In the genomic region with DNA sequence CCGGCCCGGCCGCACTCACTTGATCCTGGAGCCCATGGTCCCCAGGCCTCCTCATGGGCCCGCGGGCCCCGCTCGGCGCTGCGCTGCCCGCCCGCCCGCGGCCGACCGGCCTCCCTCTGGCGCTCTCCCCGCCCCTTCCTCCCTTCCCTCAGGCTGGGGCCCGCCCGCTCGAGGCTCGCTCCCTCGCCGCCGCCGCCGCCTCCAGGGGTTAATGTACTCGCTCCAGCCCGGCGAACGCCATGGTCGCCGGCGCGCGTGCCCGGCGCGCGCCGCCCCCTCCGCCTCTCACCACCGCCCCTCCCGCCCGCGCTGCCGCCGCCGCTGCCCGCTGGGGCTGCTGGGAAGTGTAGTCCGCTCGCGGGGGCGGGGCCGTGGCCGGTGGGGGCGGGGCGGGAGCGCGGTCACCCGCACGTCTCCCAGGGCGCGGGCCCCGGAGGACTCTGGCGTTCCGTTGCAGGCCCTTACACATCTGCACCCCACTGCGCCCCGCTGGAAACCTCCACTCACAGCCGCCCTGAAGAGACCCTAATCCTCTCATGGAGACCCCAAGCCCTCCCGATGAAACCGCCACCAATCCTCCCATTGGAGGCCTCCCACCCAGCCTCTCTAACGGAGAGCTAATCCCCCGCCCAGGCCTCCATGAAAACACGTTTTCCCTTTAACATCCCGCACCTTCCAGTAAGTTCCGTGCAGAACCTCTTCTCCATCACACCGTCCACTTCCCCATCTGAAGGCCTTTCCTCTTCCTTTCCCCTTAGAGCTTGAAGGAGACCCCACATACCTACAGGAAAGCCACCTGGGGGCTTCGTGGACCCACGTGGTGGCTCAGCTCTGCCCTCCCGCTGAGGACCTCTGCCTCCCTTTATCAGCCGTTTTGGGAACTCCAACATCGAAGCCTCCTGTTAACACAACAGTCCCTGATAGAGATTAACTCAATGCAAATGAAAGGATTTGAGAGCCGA, we compare ENCODE assay signal across 8 cellular contexts. TPM values are rescaled to one million over a fixed set of nuclear protein-coding genes. Genes with fewer than 3 reads are reported as not detected.
DNase-seq lines count a peak whose midpoint lies in the region; ATAC-seq and TF ChIP-seq lines count a peak whose summit lies in the region.

A gene with protein sequence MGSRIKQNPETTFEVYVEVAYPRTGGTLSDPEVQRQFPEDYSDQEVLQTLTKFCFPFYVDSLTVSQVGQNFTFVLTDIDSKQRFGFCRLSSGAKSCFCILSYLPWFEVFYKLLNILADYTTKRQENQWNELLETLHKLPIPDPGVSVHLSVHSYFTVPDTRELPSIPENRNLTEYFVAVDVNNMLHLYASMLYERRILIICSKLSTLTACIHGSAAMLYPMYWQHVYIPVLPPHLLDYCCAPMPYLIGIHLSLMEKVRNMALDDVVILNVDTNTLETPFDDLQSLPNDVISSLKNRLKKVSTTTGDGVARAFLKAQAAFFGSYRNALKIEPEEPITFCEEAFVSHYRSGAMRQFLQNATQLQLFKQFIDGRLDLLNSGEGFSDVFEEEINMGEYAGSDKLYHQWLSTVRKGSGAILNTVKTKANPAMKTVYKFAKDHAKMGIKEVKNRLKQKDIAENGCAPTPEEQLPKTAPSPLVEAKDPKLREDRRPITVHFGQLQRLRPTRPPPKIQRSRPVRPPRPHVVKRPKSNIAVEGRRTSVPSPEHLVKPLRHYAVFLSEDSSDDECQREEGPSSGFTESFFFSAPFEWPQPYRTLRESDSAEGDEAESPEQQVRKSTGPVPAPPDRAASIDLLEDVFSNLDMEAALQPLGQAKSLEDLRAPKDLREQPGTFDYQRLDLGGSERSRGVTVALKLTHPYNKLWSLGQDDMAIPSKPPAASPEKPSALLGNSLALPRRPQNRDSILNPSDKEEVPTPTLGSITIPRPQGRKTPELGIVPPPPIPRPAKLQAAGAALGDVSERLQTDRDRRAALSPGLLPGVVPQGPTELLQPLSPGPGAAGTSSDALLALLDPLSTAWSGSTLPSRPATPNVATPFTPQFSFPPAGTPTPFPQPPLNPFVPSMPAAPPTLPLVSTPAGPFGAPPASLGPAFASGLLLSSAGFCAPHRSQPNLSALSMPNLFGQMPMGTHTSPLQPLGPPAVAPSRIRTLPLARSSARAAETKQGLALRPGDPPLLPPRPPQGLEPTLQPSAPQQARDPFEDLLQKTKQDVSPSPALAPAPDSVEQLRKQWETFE (minus strand): TSS at position 257 of the 962 bp plus-strand sequence. CDS start 221 bp downstream, at position 36.

- H3K36me3 ChIP-seq in DND-41 (ENCODE audit: insufficient read depth, low read length) (no peaks in the 10 kb centered on the region), GM23248 (ENCODE audit: low read depth) (no peaks in the 10 kb centered on the region), stomach (no peaks in the 10 kb centered on the region)

- H3K9me3 Mint-ChIP-seq in neural crest cell = no peaks in the 10 kb centered on the region

- H3K27ac Mint-ChIP-seq in neural crest cell (ENCODE audit: unreplicated experiment) = peak within 1 kb of the TSS; percentile 10

- WGBS in GM23248 (ENCODE audit: low coverage in 1 of 2, low lambda C conversion rate in 2 of 2, missing lambda C conversion rate in 2 of 2), 2 experiments = 13 to 36% methylated on average over 16 to 70 of the region's 83 CpGs
- 6 to 28% (median 11%) methylated on average over 17 to 83 of the region's 83 CpGs for whole genome bisulfite sequencing in stomach, 5 donors

- H3K4me3 Mint-ChIP-seq in neural crest cell = peak within 1 kb of the TSS; percentile 92

- no peaks in the 10 kb centered on the region for H3K36me3 Mint-ChIP-seq in neural crest cell (ENCODE audit: low read depth)

- H3K4me1 ChIP-seq in DND-41 (ENCODE audit: insufficient read depth, low read length) = peaks cover 40% of the 10 kb centered on the region
- peaks cover 37% of the 10 kb centered on the region for H3K4me1 ChIP-seq in GM23248 (ENCODE audit: insufficient read depth)
- peaks cover 15 to 55% (median 33%) of the 10 kb centered on the region in 4 donors for H3K4me1 ChIP-seq in stomach

- peaks cover 36% of the 10 kb centered on the region for H3F3A ChIP-seq in GM23248 (ENCODE audit: insufficient read depth)

- in situ Hi-C loops in GM23248 (cut with MboI) = no loop called here

- H3K79me2 ChIP-seq in DND-41 (ENCODE audit: insufficient read depth, low read length) (peaks cover 31% of the 10 kb centered on the region), GM23248 (ENCODE audit: insufficient read depth) (peaks cover 25% of the 10 kb centered on the region)

- peak within 1 kb of the TSS; percentile 70 to 81; a peak in 3 of 4 replicates for H3K4me3 ChIP-seq in DND-41 (ENCODE audit: low read depth in 1 of 2, low read length in 2 of 2)
- H3K4me3 ChIP-seq in GM23248 = peak within 1 kb of the TSS; percentile 75
- peak within 1 kb of the TSS; percentile 77 for H3K4me3 ChIP-seq in fibroblast of villous mesenchyme (ENCODE audit: low read depth, low read length)
- H3K4me3 ChIP-seq in stomach = peak within 1 kb of the TSS; percentile 67 to 81 (median 72)

- H3K27me3 ChIP-seq in DND-41 (ENCODE audit: insufficient read depth, low read length, poor library complexity) (no peaks in the 10 kb centered on the region), GM23248 (replicated peaks; ENCODE audit: insufficient read depth) (no peaks in the 10 kb centered on the region), stomach (no peaks in the 10 kb centered on the region)

- H3K9me3 ChIP-seq in DND-41 (ENCODE audit: insufficient read depth, low read length, severe bottlenecking) (no peaks in the 10 kb centered on the region), GM23248 (ENCODE audit: low read depth) (no peaks in the 10 kb centered on the region), stomach (no peaks in the 10 kb centered on the region)

- peaks cover 52% of the 10 kb centered on the region for H3K27me3 Mint-ChIP-seq in neural crest cell (ENCODE audit: low read depth)

- peaks cover 25% of the 10 kb centered on the region for H3K4me1 Mint-ChIP-seq in neural crest cell

- peak within 1 kb of the TSS; percentile 87 for H2AFZ ChIP-seq in DND-41 (ENCODE audit: low read depth, low read length)
- H2AFZ ChIP-seq in GM23248 = peak within 1 kb of the TSS; percentile 90

- H3K4me2 ChIP-seq in DND-41 (ENCODE audit: insufficient read depth, low read length) (peak within 1 kb of the TSS; percentile 85), GM23248 (ENCODE audit: unreplicated experiment) (peak within 1 kb of the TSS; percentile 81)

- TF ChIP-seq POLR2A in Raji (IDR thresholded peaks at IDR 0.05; ENCODE audit: insufficient read depth, low read depth, low read length) (peak; percentile 60), stomach (IDR thresholded peaks at IDR 0.05) (no peak)

- intact Hi-C loops in stomach (cut with DNase I; ENCODE audit: low total_unique reads) = no loop called here

- peak; percentile 89 for ATAC-seq in DND-41 (ENCODE audit: insufficient read depth, low read depth)

- no peak for TF ChIP-seq EP300 in stomach (IDR thresholded peaks at IDR 0.05)

- peak; percentile 90 for DNase-seq in DND-41
- peak; percentile 93 for DNase-seq in GM23248
- peak; percentile 75 to 85 for DNase-seq in Kasumi-1 (lab: John Stamatoyannopoulos, UW)
- DNase-seq in activated effector memory CD4-positive, alpha-beta T cell treated with anti-CD3 and anti-CD28 coated beads, Interleukin-2, amount 50 U/mL, for 16 hours = peak; percentile 95
- DNase-seq in fibroblast of villous mesenchyme (ENCODE audit: low read depth) = peak; percentile 88
- DNase-seq in neural crest cell (ENCODE audit: low read depth, low spot score) = peak; percentile 92
- peak; percentile 94 for DNase-seq in stomach

- peak within 1 kb of the TSS; percentile 61; the same call in 1 of the 2 replicates for H3K27ac ChIP-seq in DND-41 (ENCODE audit: low read length)
- H3K27ac ChIP-seq in GM23248 = peak within 1 kb of the TSS; percentile 30
- H3K27ac ChIP-seq in stomach = peak within 1 kb of the TSS; percentile 67 to 85 (median 74)

- H3K9me2 ChIP-seq in GM23248 (ENCODE audit: insufficient read depth) = no peaks in the 10 kb centered on the region

- TF ChIP-seq CTCF in DND-41 (IDR thresholded peaks at IDR 0.05; ENCODE audit: borderline replicate concordance, extremely low read depth, low read length, poor library complexity, severe bottlenecking) = no peak
- TF ChIP-seq CTCF in fibroblast of villous mesenchyme (IDR thresholded peaks at IDR 0.05; ENCODE audit: insufficient read depth, low read depth, low read length) = no peak
- TF ChIP-seq CTCF in neural crest cell (conservative IDR thresholded peaks at IDR 0.05) = no peak
- TF ChIP-seq CTCF in stomach (IDR thresholded peaks at IDR 0.05) = no peak

- peak within 1 kb of the TSS; percentile 68 for H3K9ac ChIP-seq in DND-41 (ENCODE audit: low read depth, low read length)
- H3K9ac ChIP-seq in GM23248 = peak within 1 kb of the TSS; percentile 78

- peaks cover 17% of the 10 kb centered on the region; the same call in 1 of the 2 replicates for H4K20me1 ChIP-seq in DND-41 (ENCODE audit: insufficient read depth, low read length)
- peaks cover 16% of the 10 kb centered on the region; the same call in 1 of the 2 replicates for H4K20me1 ChIP-seq in GM23248 (ENCODE audit: insufficient read depth)

RNA-seq across cellular contexts. Expression of the gene that starts here (rescaled TPM):
- 16.4 and 22.3 TPM in 2 replicates for total RNA-seq in GM23248 (2014; rRNA removed; shearing (Covaris generic))
- polyA plus RNA-seq in GM23248 (2016; fragmentation: Nextera tagmentation; extraction: Ambion mirVana) = 13.2 and 15.3 TPM in 2 replicates
- 15.5 and 22.9 TPM in 2 replicates for total RNA-seq in fibroblast of villous mesenchyme
- 17.8 and 21.9 TPM in 2 replicates for total RNA-seq in neural crest cell
- total RNA-seq in stomach = 100 to 1,000 TPM in 1 of 5 donors, 10 to 100 TPM in 4; 20.0 to 109 (median 30.9) TPM
- 1 to 10 TPM; 4.4 to 8.7 (median 6.6) TPM for polyA plus RNA-seq in stomach

Comparison
In these comparisons a context has a peak if more than half of its experiments do, and no peak if none do; other contexts are left out.
1. Peak in every context shown above with its lines: DNase-seq, ATAC-seq, H3K4me3 ChIP-seq and H3K27ac ChIP-seq.